ENCODE assay signal across 9 cellular contexts in the genomic region with DNA sequence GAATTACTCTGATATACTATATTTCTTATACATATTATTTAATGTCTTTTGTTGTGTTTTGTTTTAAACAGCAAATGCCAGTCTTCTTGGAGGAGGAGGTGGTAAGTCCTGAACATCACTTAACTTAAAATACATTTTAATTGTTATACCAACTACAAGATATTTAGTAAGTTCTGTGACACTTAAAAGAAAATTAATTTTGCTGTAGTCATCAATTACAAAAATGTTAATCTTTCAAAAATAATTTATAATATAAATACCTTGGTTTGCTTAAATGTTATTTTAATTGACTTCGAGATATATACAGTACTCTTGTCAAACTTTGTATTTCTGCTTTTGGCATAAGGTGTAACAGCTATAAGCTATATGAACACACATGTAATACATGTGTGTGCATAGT.
"Had no signal": no experiment of that assay in that cellular context is flagged by ENCODE, and none has a peak within 500 bp of the region (broad histone marks: within the 10 kb centered on the region; RNA-seq: fewer than 3 reads in every experiment).

No MANE protein-coding gene starts in this region.

- FAIRE-seq: H1, H54, HTR-8/SVneo had no signal

- H3K4me2 ChIP-seq: GM23338, KMS-11 had no signal

- ATAC-seq: GM23338 had no signal

- H3K4me3 ChIP-seq: GM23338 had no signal

- H2AFZ ChIP-seq: GM23338 had no signal

- H3K27ac ChIP-seq: KMS-11 had no signal

- H3K9ac ChIP-seq: KMS-11 had no signal

- DNase-seq: H9, HCEC 1CT, Karpas-422, KBM-7 had no signal
